19 cellular contexts compared by ENCODE assay signal in genomic region chr16:54326266-54326662, GRCh38. TPM values are rescaled to one million over a fixed set of nuclear protein-coding genes. Genes with fewer than 3 reads are reported as not detected.
DNase-seq lines count a peak whose midpoint lies in the region; ATAC-seq, FAIRE-seq and TF ChIP-seq lines count a peak whose summit lies in the region.
"Had no signal": no experiment of that assay in that cellular context is flagged by ENCODE, and none has a peak within 500 bp of the region (broad histone marks: within the 10 kb centered on the region; RNA-seq: fewer than 3 reads in every experiment).

No MANE protein-coding gene starts in this region.

- peaks cover 42% of the 10 kb centered on the region for H3K27me3 Mint-ChIP-seq in astrocyte (ENCODE audit: low read depth, unreplicated experiment)

- POLR2A ChIA-PET in HEK293T (lab: Yijun Ruan, JAX): no interaction called here

- H3K36me3 ChIP-seq in astrocyte (ENCODE audit: insufficient read depth, low read length) (no peaks in the 10 kb centered on the region), sigmoid colon (no peaks in the 10 kb centered on the region)
- H3K36me3 ChIP-seq: BE2C, vagina had no signal

- no peak for TF ChIP-seq CTCF in astrocyte (IDR thresholded peaks at IDR 0.05; ENCODE audit: insufficient read depth, low read depth, low read length)
- TF ChIP-seq CTCF in sigmoid colon (IDR thresholded peaks at IDR 0.05): no peak
- no peak for TF ChIP-seq CTCF in GM13977 (IDR thresholded peaks at IDR 0.05; ENCODE audit: extremely low read depth, insufficient read depth, missing control alignments)

- 70 to 74% methylated on average over 3 of the region's 3 CpGs for WGBS in sigmoid colon, 2 donors

- H3K4me3 Mint-ChIP-seq in astrocyte (ENCODE audit: unreplicated experiment): no peak overlapping the region
- H3K4me3 Mint-ChIP-seq: dendritic cell treated with granulocyte-macrophage colony-stimulating factor and Interleukin-4, amounts not matched to agents 40 ng/mL and 50 ng/mL, for 4 days; mesothelial cell of epicardium had no signal

- peak; percentile 61 to 67 for ATAC-seq in left cardiac atrium
- ATAC-seq: esophagus mucosa; stimulated activated naive CD8-positive, alpha-beta T cell treated with anti-CD3 and anti-CD28 coated beads, Interleukin-15, Interleukin-2, amounts not matched to agents 100 U/mL and 50 U/mL, for 24 hours had no signal

- H3K79me2 ChIP-seq in astrocyte (ENCODE audit: insufficient read depth, low read length): no peaks in the 10 kb centered on the region

- TF ChIP-seq EP300 in sigmoid colon (IDR thresholded peaks at IDR 0.05): no peak

- H3K27ac ChIP-seq in astrocyte (ENCODE audit: low read depth, low read length) (no peak overlapping the region), sigmoid colon (no peak overlapping the region)
- H3K27ac ChIP-seq: vagina had no signal

- in situ Hi-C loops in GM13977 (cut with MboI; ENCODE audit: low pct_unique_long_range_greater_than_20kb, low sequenced_read_pairs, unreplicated experiment): no loop called here

- H3K4me3 ChIP-seq in astrocyte (ENCODE audit: insufficient read depth, low read depth, low read length) (no peak overlapping the region), sigmoid colon (no peak overlapping the region)
- H3K4me3 ChIP-seq: vagina had no signal

- TF ChIP-seq POLR2A in sigmoid colon (IDR thresholded peaks at IDR 0.05): no peak

- H3K9ac ChIP-seq in astrocyte (ENCODE audit: low read length): no peak overlapping the region

- no peak overlapping the region for H3K4me2 ChIP-seq in astrocyte (ENCODE audit: low read length)

- peaks cover 2% of the 10 kb centered on the region for H3K27me3 ChIP-seq in astrocyte (ENCODE audit: insufficient read depth, low read length)
- peaks cover 0 to 6% (median 4%) of the 10 kb centered on the region in 3 donors for H3K27me3 ChIP-seq in sigmoid colon
- H3K27me3 ChIP-seq: BE2C, vagina had no signal

- H3K27ac Mint-ChIP-seq in astrocyte (ENCODE audit: unreplicated experiment): no peak overlapping the region
- H3K27ac Mint-ChIP-seq: dendritic cell treated with granulocyte-macrophage colony-stimulating factor and Interleukin-4, amounts not matched to agents 40 ng/mL and 50 ng/mL, for 4 days; mesothelial cell of epicardium had no signal

- H3K4me1 ChIP-seq in astrocyte (ENCODE audit: insufficient read depth, low read length) (peaks cover 3% of the 10 kb centered on the region), sigmoid colon (no peaks in the 10 kb centered on the region)
- H3K4me1 ChIP-seq: BE2C, vagina had no signal

- FAIRE-seq in astrocyte (lab: Jason Lieb, UNC): no peak

- intact Hi-C loops in left cardiac atrium (cut with DNase I): no loop called here
- intact Hi-C loops in sigmoid colon (cut with DNase I): no loop called here

- H3K9me3 ChIP-seq in astrocyte (ENCODE audit: insufficient read depth, low read depth, low read length): no peaks in the 10 kb centered on the region
- H3K9me3 ChIP-seq in sigmoid colon: no peaks in the 10 kb centered on the region
- H3K9me3 ChIP-seq: BE2C, vagina had no signal

- H3K36me3 Mint-ChIP-seq in astrocyte (ENCODE audit: low read depth, unreplicated experiment): no peaks in the 10 kb centered on the region
- H3K36me3 Mint-ChIP-seq: mesothelial cell of epicardium had no signal

- peaks cover 6% of the 10 kb centered on the region for H3K4me1 Mint-ChIP-seq in astrocyte (ENCODE audit: low read depth, unreplicated experiment)
- H3K4me1 Mint-ChIP-seq: mesothelial cell of epicardium had no signal

- no peaks in the 10 kb centered on the region for H4K20me1 ChIP-seq in astrocyte (ENCODE audit: insufficient read depth, low read length)

- CTCF ChIA-PET in HEK293T (lab: Yijun Ruan, JAX): no interaction called here

- no peaks in the 10 kb centered on the region for H3K9me3 Mint-ChIP-seq in astrocyte (ENCODE audit: unreplicated experiment)
- H3K9me3 Mint-ChIP-seq: dendritic cell treated with granulocyte-macrophage colony-stimulating factor and Interleukin-4, amounts not matched to agents 40 ng/mL and 50 ng/mL, for 4 days; mesothelial cell of epicardium had no signal

- H2AFZ ChIP-seq in astrocyte (ENCODE audit: low read depth, low read length): no peak overlapping the region

- DNase-seq in H4 (ENCODE audit: low spot score) (peak; percentile 25), astrocyte (ENCODE audit: low read depth) (peak; percentile 35), left cardiac atrium (no peak), sigmoid colon (peak; percentile 25), HEK293T (ENCODE audit: extremely low spot score) (no peak), activated gamma-delta T cell treated with Interleukin-2 at 50 U/mL for 16 hours (no peak), GM13977 (ENCODE audit: low spot score) (no peak)
- DNase-seq in effector CD4-positive, alpha-beta T cell: no peak
- DNase-seq: BE2C; DMS 273 treated with DMSO at 0.1 percent for 48 hours; H7; KBM-7; NCI-H1417; NCI-H226; stimulated activated naive CD8-positive, alpha-beta T cell treated with anti-CD3 and anti-CD28 coated beads, Interleukin-15, Interleukin-2, amounts not matched to agents 100 U/mL and 50 U/mL, for 24 hours had no signal

TF ChIP-seq in HEK293T, 16 proteins besides CTCF, POLR2A, EP300 and RAD21:
- TF ChIP-seq TARDBP (IDR thresholded peaks at IDR 0.05) (no peak), FOXK2 (IDR thresholded peaks at IDR 0.05) (no peak), FOXM1 (IDR thresholded peaks at IDR 0.05; ENCODE audit: borderline replicate concordance) (no peak), ZNF384 (IDR thresholded peaks at IDR 0.05) (no peak), CTBP1 (IDR thresholded peaks at IDR 0.05; ENCODE audit: borderline replicate concordance) (no peak), SUZ12 (IDR thresholded peaks at IDR 0.05) (no peak), HDGF (IDR thresholded peaks at IDR 0.05; ENCODE audit: borderline replicate concordance) (no peak), LEF1 (IDR thresholded peaks at IDR 0.05; ENCODE audit: borderline replicate concordance) (no peak), ARNT (IDR thresholded peaks at IDR 0.05) (no peak), BHLHE40 (IDR thresholded peaks at IDR 0.05; ENCODE audit: borderline replicate concordance) (no peak), FOXA1 (IDR thresholded peaks at IDR 0.05) (no peak), SP1 (IDR thresholded peaks at IDR 0.05) (no peak), L3MBTL2 (conservative IDR thresholded peaks at IDR 0.05) (no peak), ELF4 (IDR thresholded peaks at IDR 0.05) (no peak), NFRKB (IDR thresholded peaks at IDR 0.05) (no peak), PKNOX1 (IDR thresholded peaks at IDR 0.05) (no peak)

RNA-seq across cellular contexts. Expression of gene IRX3, which starts 39.7 kb away (rescaled TPM):
- total RNA-seq in H4 (2014; rRNA removed; shearing (Covaris generic)): 0.64 and 2.6 TPM in 2 replicates
- 0.72 and 0.75 TPM in 2 replicates for total RNA-seq in astrocyte
- 1 to 10 TPM; 5.0 to 6.2 TPM for total RNA-seq in left cardiac atrium
- under 1 TPM in 2 of 4 donors, not detected in 2; 0.27 to 0.33 TPM for total RNA-seq in sigmoid colon
- polyA plus RNA-seq in sigmoid colon: under 1 TPM in 1 of 3 donors, not detected in 2; 0.10 TPM

Comparison
In these comparisons a context has a peak if more than half of its experiments do, and no peak if none do; other contexts are left out.
1. DNase-seq: peak in H4 (single experiment), astrocyte (single experiment) and sigmoid colon (single experiment); none in left cardiac atrium (single experiment), HEK293T (single experiment), activated gamma-delta T cell treated with Interleukin-2 at 50 U/mL for 16 hours (single experiment), GM13977 (single experiment) and effector CD4-positive, alpha-beta T cell (single experiment).